In the genomic region with DNA sequence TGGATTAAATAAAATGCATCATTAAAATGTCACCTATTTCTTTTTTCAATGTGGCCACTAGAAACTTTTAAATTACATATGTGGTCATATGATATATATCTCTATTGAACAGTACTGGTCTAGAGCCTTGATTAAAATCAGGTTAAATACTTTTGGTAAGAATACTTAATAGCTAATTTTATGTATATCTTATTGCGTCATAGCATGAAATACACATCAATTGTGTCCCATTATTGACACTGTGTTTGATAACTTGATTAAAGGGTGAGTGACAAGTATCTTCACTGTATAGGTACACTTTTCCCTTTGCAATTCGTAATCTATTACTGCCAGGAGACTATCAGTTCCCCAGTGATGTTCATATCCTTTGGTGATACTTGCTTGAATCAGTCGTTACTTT, we compare ENCODE assay signal across 27 cellular contexts.
"Had no signal": no experiment of that assay in that cellular context is flagged by ENCODE, and none has a peak within 500 bp of the region (broad histone marks: within the 10 kb centered on the region; RNA-seq: fewer than 3 reads in every experiment).

No MANE protein-coding gene starts in this region.

- H3K27ac ChIP-seq: ascending aorta, cardiac muscle cell, VCaP had no signal

- H3K36me3 ChIP-seq: ascending aorta, cardiac muscle cell had no signal

- H3K27me3 ChIP-seq: ascending aorta had no signal

- H3K9me3 ChIP-seq: ascending aorta had no signal

- H3K4me1 ChIP-seq: ascending aorta had no signal

- FAIRE-seq: bronchial epithelial cell, TTC549 had no signal

- DNase-seq: activated B cell treated with CpG ODN at 0.5 μM for 24 hours; activated CD4-positive, alpha-beta memory T cell treated with anti-CD3 and anti-CD28 coated beads for 36 hours; activated CD4-positive, alpha-beta T cell treated with anti-CD3 and anti-CD28 coated beads for 4 hours; activated CD4-positive, alpha-beta T cell treated with anti-CD3 and anti-CD28 coated beads, Interleukin-2, amount 50 U/mL, for 1 hour; activated CD4-positive, alpha-beta T cell treated with anti-CD3 and anti-CD28 coated beads, Interleukin-2, amount 50 U/mL, for 4 hours; activated CD4-positive, CD25-positive, alpha-beta regulatory T cell treated with anti-CD3 and anti-CD28 coated beads, Interleukin-2, amount 50 U/mL, for 72 hours; activated CD8-positive, alpha-beta memory T cell treated with anti-CD3 and anti-CD28 coated beads, Interleukin-2, amount 50 U/mL, for 4 hours; activated CD8-positive, alpha-beta T cell treated with anti-CD3 and anti-CD28 coated beads for 36 hours; activated effector memory CD4-positive, alpha-beta T cell treated with Interleukin-2 at 50 U/mL for 16 hours; activated gamma-delta T cell; activated naive CD4-positive, alpha-beta T cell treated with anti-CD3 and anti-CD28 coated beads, Interleukin-2, amount 10 ng/mL, durations not matched to agents 7 days and 5 days; activated naive CD4-positive, alpha-beta T cell treated with Interleukin-2 at 50 U/mL for 16 hours; activated naive CD8-positive, alpha-beta T cell treated with anti-CD3 and anti-CD28 coated beads, Interleukin-2, amount 10 ng/mL, durations not matched to agents 7 days and 5 days; activated naive CD8-positive, alpha-beta T cell treated with anti-CD3 and anti-CD28 coated beads, Interleukin-2, amount 50 U/mL, for 24 hours; activated T-cell treated with anti-CD3 and anti-CD28 coated beads, Interleukin-2, amount 50 U/mL, for 24 hours; activated T-cell treated with anti-CD3 and anti-CD28 coated beads, Interleukin-2, amount 50 U/mL, for 48 hours; amygdala; anterior cingulate cortex; caudate nucleus; cerebellar nuclear complex; T-helper 2 cell; T-helper 9 cell had no signal

- ATAC-seq: activated CD8-positive, alpha-beta T cell treated with anti-CD3 and anti-CD28 coated beads for 36 hours; activated naive CD8-positive, alpha-beta T cell treated with anti-CD3 and anti-CD28 coated beads, Interleukin-2, amount 50 U/mL, for 24 hours had no signal

- H3K4me3 ChIP-seq: ascending aorta, cardiac muscle cell had no signal
